Comparison of ENCODE assay signal across 1 cellular context in genomic region chr7:64908358-64908757, GRCh38.
TF ChIP-seq lines count a peak whose summit lies in the region.

No MANE protein-coding gene starts in this region.

TF ChIP-seq in K562, 482 proteins besides CTCF, POLR2A, EP300 and RAD21:
- TF ChIP-seq GMEB1 (CRISPR knock-in tag; IDR thresholded peaks at IDR 0.05) (no peak), FOXJ2 (tag; IDR thresholded peaks at IDR 0.05) (peak; percentile 41; the same call in 1 of the 2 replicates), FOXO4 (CRISPR knock-in tag; IDR thresholded peaks at IDR 0.05) (no peak)
